24 cellular contexts compared by ENCODE assay signal in the genomic region with DNA sequence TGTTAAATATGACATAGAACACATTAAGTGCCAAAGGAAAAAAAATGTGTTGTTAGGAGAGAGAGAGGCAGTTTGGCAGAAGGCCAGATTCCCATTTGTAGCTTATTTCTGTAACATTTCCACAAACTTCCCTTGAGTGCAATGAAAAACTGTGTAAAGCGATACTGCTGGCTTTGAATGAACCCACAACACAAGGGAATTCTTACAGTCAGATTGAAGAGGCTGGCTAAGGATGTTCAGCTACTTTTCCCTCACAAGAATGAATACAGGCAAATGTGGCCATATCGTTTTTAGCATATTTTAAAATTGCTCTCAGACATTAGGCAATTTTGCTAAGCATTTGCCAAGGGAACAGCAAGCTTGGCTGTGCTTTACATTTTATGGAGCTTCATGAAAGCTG.
A peak's percentile ranks its signal among the peaks of the same experiment; 100 is the strongest.
DNase-seq lines count a peak whose midpoint lies in the region; ATAC-seq and TF ChIP-seq lines count a peak whose summit lies in the region.
"Had no signal": no experiment of that assay in that cellular context is flagged by ENCODE, and none has a peak within 500 bp of the region (broad histone marks: within the 10 kb centered on the region; RNA-seq: fewer than 3 reads in every experiment).

No MANE protein-coding gene starts in this region.

- no peaks in the 10 kb centered on the region for H4K20me1 ChIP-seq in smooth muscle cell (ENCODE audit: low read depth)

- TF ChIP-seq CTCF in smooth muscle cell (IDR thresholded peaks at IDR 0.05; ENCODE audit: borderline replicate concordance, insufficient read depth, poor library complexity, severe bottlenecking), result no peak
- no peak for TF ChIP-seq CTCF in psoas muscle (IDR thresholded peaks at IDR 0.05)

- WGBS in smooth muscle cell (ENCODE audit: low lambda C conversion rate), result 52% methylated on average over 2 of the region's 2 CpGs
- 33 to 40% (median 36%) methylated on average over 2 of the region's 2 CpGs for WGBS in psoas muscle, 3 donors

- no peaks in the 10 kb centered on the region for H3F3A ChIP-seq in smooth muscle cell (ENCODE audit: low read depth)

- H3K4me3 ChIP-seq in SK-N-MC, result peak overlapping the region; percentile 38
- H3K4me3 ChIP-seq in smooth muscle cell, result no peak overlapping the region
- no peak overlapping the region for H3K4me3 ChIP-seq in psoas muscle
- H3K4me3 ChIP-seq: HAP-1, left ventricle myocardium inferior, pancreas, spleen, tibial nerve had no signal

- DNase-seq in NCI-H1105 treated with DMSO at 0.1 percent for 48 hours (lab: John Stamatoyannopoulos, UW) (peak; percentile 2), NCI-H1105 (lab: John Stamatoyannopoulos, UW) (no peak), SK-N-MC (ENCODE audit: low read depth, low spot score) (peak; percentile 65), fibroblast of peridontal ligament (ENCODE audit: extremely low read depth) (peak; percentile 92), smooth muscle cell (lab: John Stamatoyannopoulos, UW; ENCODE audit: unreplicated experiment) (no peak), psoas muscle (no peak), kidney tubule cell (ENCODE audit: low spot score) (no peak)
- DNase-seq: 8988T; activated CD4-positive, CD25-positive, alpha-beta regulatory T cell treated with anti-CD3 and anti-CD28 coated beads, Interleukin-2, amount 50 U/mL, for 72 hours; activated naive CD8-positive, alpha-beta T cell treated with anti-CD3 and anti-CD28 coated beads, Interleukin-2, amount 50 U/mL, for 24 hours; DND-41; endodermal cell; KG1; left ventricle myocardium inferior; NCI-H1092 treated with DMSO at 0.1 percent for 48 hours; NCI-H345; pancreas; SIG-M5; spleen; T-helper 9 cell had no signal

- no peaks in the 10 kb centered on the region for H3K79me2 ChIP-seq in smooth muscle cell (ENCODE audit: low read depth)

- H3K27ac ChIP-seq in SK-N-MC (peak overlapping the region; percentile 70; the same call in 1 of the 2 replicates), smooth muscle cell (ENCODE audit: low read depth) (peak overlapping the region; percentile 39), psoas muscle (no peak overlapping the region)
- H3K27ac ChIP-seq: left ventricle myocardium inferior, pancreas, spleen had no signal

- ATAC-seq in psoas muscle (no peak), GM18511 (IDR thresholded peaks at IDR 0.05; ENCODE audit: unreplicated experiment) (no peak)
- ATAC-seq: activated naive CD8-positive, alpha-beta T cell treated with anti-CD3 and anti-CD28 coated beads, Interleukin-2, amount 50 U/mL, for 24 hours; activated T-helper 17 cell treated with anti-CD3 and anti-CD28 coated beads, Interleukin-2, amount 50 U/mL, for 72 hours; pancreas had no signal

- peak overlapping the region; percentile 30 for H2AFZ ChIP-seq in smooth muscle cell (ENCODE audit: low read depth)

- intact Hi-C loops in psoas muscle (cut with DNase I), result no loop called here

- peak overlapping the region; percentile 64 for H3K4me2 ChIP-seq in smooth muscle cell

- H3K36me3 ChIP-seq in SK-N-MC (ENCODE audit: insufficient read depth, low read length) (no peaks in the 10 kb centered on the region), smooth muscle cell (ENCODE audit: low read depth) (no peaks in the 10 kb centered on the region), psoas muscle (ENCODE audit: insufficient read depth in 1 of 2, low read depth in 1 of 2) (no peaks in the 10 kb centered on the region)
- H3K36me3 ChIP-seq: HAP-1, left ventricle myocardium inferior, pancreas, spleen, tibial nerve had no signal

- H3K4me1 ChIP-seq in smooth muscle cell (ENCODE audit: low read depth) (no peaks in the 10 kb centered on the region), psoas muscle (no peaks in the 10 kb centered on the region)
- H3K4me1 ChIP-seq: HAP-1, pancreas, spleen had no signal

- H3K9ac ChIP-seq in SK-N-MC (ENCODE audit: insufficient read length), result no peak overlapping the region
- no peak overlapping the region for H3K9ac ChIP-seq in smooth muscle cell (ENCODE audit: low read depth)

- H3K27me3 ChIP-seq in smooth muscle cell (ENCODE audit: low read depth) (no peaks in the 10 kb centered on the region), psoas muscle (ENCODE audit: insufficient read depth in 3 of 3, low read length in 2 of 3) (no peaks in the 10 kb centered on the region)
- H3K27me3 ChIP-seq: pancreas, spleen, tibial nerve had no signal

- H3K9me3 ChIP-seq in SK-N-MC (ENCODE audit: low read depth, low read length) (no peaks in the 10 kb centered on the region), smooth muscle cell (replicated peaks; ENCODE audit: low read depth) (no peaks in the 10 kb centered on the region), psoas muscle (no peaks in the 10 kb centered on the region)
- H3K9me3 ChIP-seq: HAP-1, left ventricle myocardium inferior, pancreas, tibial nerve had no signal

Comparison
In these comparisons a context has a peak if more than half of its experiments do, and no peak if none do; other contexts are left out.
1. DNase-seq: peak in NCI-H1105 treated with DMSO at 0.1 percent for 48 hours (single experiment), SK-N-MC (single experiment) and fibroblast of peridontal ligament (single experiment); none in NCI-H1105 (single experiment), smooth muscle cell (single experiment), psoas muscle (0 of 2) and kidney tubule cell (single experiment).